ENCODE assay signal across 14 cellular contexts in the genomic region with DNA sequence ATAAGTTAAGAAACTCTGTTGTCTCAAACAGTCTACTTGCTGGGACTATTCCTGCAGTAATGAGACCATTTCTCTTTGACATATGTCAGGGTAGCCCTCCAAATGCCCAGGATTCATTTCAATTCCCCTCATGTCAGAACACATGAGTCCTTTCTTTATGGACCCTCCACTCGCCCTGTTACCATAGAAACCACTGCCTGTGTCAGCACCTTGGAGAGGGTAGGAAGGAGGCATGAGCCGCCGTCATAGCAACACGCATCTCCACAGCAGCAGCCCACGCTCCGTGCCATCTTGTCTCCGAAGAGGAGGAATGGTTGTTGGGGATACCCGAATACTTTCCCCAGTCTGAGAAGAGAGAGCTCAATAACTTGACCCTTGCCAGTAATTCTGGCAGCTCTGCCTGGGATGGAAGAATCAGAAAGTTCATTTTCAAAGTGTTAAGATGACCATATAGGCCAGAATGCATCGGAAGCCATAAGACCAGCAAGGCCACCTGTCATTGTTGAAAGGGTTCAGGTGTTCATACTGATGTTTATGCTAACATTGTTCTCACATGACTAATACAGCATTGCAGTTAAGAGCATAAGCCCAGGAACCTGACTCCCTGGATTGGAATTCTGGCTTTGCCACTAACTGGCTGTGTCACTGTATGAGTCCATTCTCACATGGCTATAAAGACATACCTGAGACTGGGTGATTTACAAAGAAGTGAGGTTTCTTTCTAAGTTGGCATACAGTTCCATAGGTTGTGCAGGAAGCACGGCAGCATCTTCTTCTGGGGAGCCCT.
DNase-seq lines count a peak whose midpoint lies in the region; ATAC-seq and TF ChIP-seq lines count a peak whose summit lies in the region.
"Had no signal": no experiment of that assay in that cellular context is flagged by ENCODE, and none has a peak within 500 bp of the region (broad histone marks: within the 10 kb centered on the region; RNA-seq: fewer than 3 reads in every experiment).

No MANE protein-coding gene starts in this region.

- no peaks in the 10 kb centered on the region for H3K79me2 ChIP-seq in GM23338 (replicated peaks; ENCODE audit: insufficient read depth)
- no peaks in the 10 kb centered on the region for H3K79me2 ChIP-seq in PC-3 (ENCODE audit: low read length)

- H2AFZ ChIP-seq in GM23338 (no peak overlapping the region), PC-3 (ENCODE audit: low read length) (no peak overlapping the region)

- H3K36me3 ChIP-seq in GM23338 (ENCODE audit: insufficient read depth) (no peaks in the 10 kb centered on the region), PC-3 (ENCODE audit: low read depth, low read length) (no peaks in the 10 kb centered on the region)

- H3K36me3 Mint-ChIP-seq in GM23338 (ENCODE audit: low read depth): peaks cover 2% of the 10 kb centered on the region; the same call in 2 of the 3 replicates
- H3K36me3 Mint-ChIP-seq: T-cell had no signal

- H3K27me3 ChIP-seq in GM23338 (ENCODE audit: insufficient read depth) (no peaks in the 10 kb centered on the region), PC-3 (ENCODE audit: low read length) (no peaks in the 10 kb centered on the region)

- peaks cover 4% of the 10 kb centered on the region for H3K27me3 Mint-ChIP-seq in GM23338 (ENCODE audit: insufficient read depth, low read depth, poor library complexity)
- H3K27me3 Mint-ChIP-seq: activated CD4-positive, alpha-beta memory T cell treated with anti-CD3 and anti-CD28 coated beads, Interleukin-2, amount 10 ng/mL, durations not matched to agents 7 days and 5 days; T-cell had no signal

- H3K9me2 ChIP-seq in GM23338 (ENCODE audit: insufficient read depth) (no peaks in the 10 kb centered on the region), PC-3 (replicated peaks; ENCODE audit: low read length) (no peaks in the 10 kb centered on the region)

- POLR2A ChIA-PET in PC-3 (lab: Charles Lee; ENCODE audit: unreplicated experiment): no interaction called here

- H3F3A ChIP-seq in GM23338 (replicated peaks; ENCODE audit: low read depth) (no peaks in the 10 kb centered on the region), PC-3 (ENCODE audit: low read length, unreplicated experiment) (peaks cover 5% of the 10 kb centered on the region)

- H3K4me1 ChIP-seq in GM23338 (ENCODE audit: insufficient read depth) (0 out of 2 replicates have a peak, but pooled peaks cover 4% of the 10 kb centered on the region), PC-3 (ENCODE audit: insufficient read depth, low read length) (peaks cover 22% of the 10 kb centered on the region)

- H3K4me3 ChIP-seq in GM23338: no peak overlapping the region
- H3K4me3 ChIP-seq in PC-3 (ENCODE audit: low read length): no peak overlapping the region
- H3K4me3 ChIP-seq in epithelial cell of proximal tubule (ENCODE audit: low read depth, low read length): no peak overlapping the region

- intact Hi-C loops in PC-3 (cut with micrococcal nuclease): no loop called here

- BruUV-seq in PC-3 (replicated peaks; lab: Mats Ljungman, UMichigan): no TSS peak

- H3K27ac ChIP-seq in GM23338 (ENCODE audit: low read depth): no peak overlapping the region
- H3K27ac ChIP-seq in PC-3 (ENCODE audit: low read length): peak overlapping the region; percentile 97

- H3K4me3 Mint-ChIP-seq in GM23338: no peak overlapping the region
- H3K4me3 Mint-ChIP-seq: activated CD4-positive, alpha-beta memory T cell treated with anti-CD3 and anti-CD28 coated beads, Interleukin-2, amount 10 ng/mL, durations not matched to agents 7 days and 5 days; T-cell had no signal

- peak overlapping the region; percentile 64 for H3K9ac ChIP-seq in PC-3 (ENCODE audit: low read length)

- peaks cover 8% of the 10 kb centered on the region; the same call in 2 of the 3 replicates for H3K4me1 Mint-ChIP-seq in GM23338
- H3K4me1 Mint-ChIP-seq: activated CD4-positive, alpha-beta memory T cell treated with anti-CD3 and anti-CD28 coated beads, Interleukin-2, amount 10 ng/mL, durations not matched to agents 7 days and 5 days; T-cell had no signal

- peak; percentile 43 for DNase-seq in GM23338 (ENCODE audit: low spot score)
- peak; percentile 95 for DNase-seq in PC-3
- DNase-seq in epithelial cell of proximal tubule (ENCODE audit: low read depth): peak; percentile 85
- peak in 35 of 56 donors; percentile 3 to 74 (median 26) for DNase-seq in nucleus accumbens (lab: John Stamatoyannopoulos, UW)
- no peak for DNase-seq in NOMO-1 treated with dmso at 0.1 percent for 144 hours (lab: John Stamatoyannopoulos, UW; ENCODE audit: unreplicated experiment)
- no peak for DNase-seq in NCI-H187 treated with DMSO at 0.1 percent for 48 hours (lab: John Stamatoyannopoulos, UW)
- DNase-seq: activated CD4-positive, alpha-beta memory T cell treated with anti-CD3 and anti-CD28 coated beads, Interleukin-2, amount 10 ng/mL, durations not matched to agents 7 days and 5 days; activated naive CD4-positive, alpha-beta T cell treated with Interleukin-2 at 50 U/mL for 16 hours; cortex of kidney; NCI-H1048; NCI-H82; T-cell had no signal

- CTCF ChIA-PET in PC-3 (lab: Charles Lee): no interaction called here

- peaks cover 3% of the 10 kb centered on the region; the same call in 2 of the 3 replicates for H3K9me3 Mint-ChIP-seq in GM23338

- H3K27ac Mint-ChIP-seq in GM23338: no peak overlapping the region
- H3K27ac Mint-ChIP-seq: activated CD4-positive, alpha-beta memory T cell treated with anti-CD3 and anti-CD28 coated beads, Interleukin-2, amount 10 ng/mL, durations not matched to agents 7 days and 5 days; progenitor cell of endocrine pancreas; T-cell had no signal

- no peaks in the 10 kb centered on the region for H3K9me3 ChIP-seq in PC-3 (ENCODE audit: low read length)

- no peaks in the 10 kb centered on the region for H4K20me1 ChIP-seq in GM23338 (replicated peaks; ENCODE audit: insufficient read depth)
- no peaks in the 10 kb centered on the region for H4K20me1 ChIP-seq in PC-3 (ENCODE audit: low read length)

- ATAC-seq in GM23338 (peak; percentile 52; the same call in 2 of the 3 replicates), PC-3 (peak; percentile 85), HG02623 (IDR thresholded peaks at IDR 0.05; ENCODE audit: unreplicated experiment) (no peak)
- ATAC-seq: T-cell had no signal

- TF ChIP-seq CTCF in GM23338 (conservative IDR thresholded peaks at IDR 0.05; ENCODE audit: low read depth in 2 of 2) (no peak), PC-3 (conservative IDR thresholded peaks at IDR 0.05; ENCODE audit: low read depth, low read length) (no peak), epithelial cell of proximal tubule (conservative IDR thresholded peaks at IDR 0.05; ENCODE audit: low read depth, low read length) (no peak)

- no peak overlapping the region for H3K4me2 ChIP-seq in GM23338
- H3K4me2 ChIP-seq in PC-3 (ENCODE audit: low read length): peak overlapping the region; percentile 59

TF ChIP-seq in GM23338, 12 proteins besides CTCF, POLR2A, EP300 and RAD21 (continues in another document):
- TF ChIP-seq, protein P1, sequence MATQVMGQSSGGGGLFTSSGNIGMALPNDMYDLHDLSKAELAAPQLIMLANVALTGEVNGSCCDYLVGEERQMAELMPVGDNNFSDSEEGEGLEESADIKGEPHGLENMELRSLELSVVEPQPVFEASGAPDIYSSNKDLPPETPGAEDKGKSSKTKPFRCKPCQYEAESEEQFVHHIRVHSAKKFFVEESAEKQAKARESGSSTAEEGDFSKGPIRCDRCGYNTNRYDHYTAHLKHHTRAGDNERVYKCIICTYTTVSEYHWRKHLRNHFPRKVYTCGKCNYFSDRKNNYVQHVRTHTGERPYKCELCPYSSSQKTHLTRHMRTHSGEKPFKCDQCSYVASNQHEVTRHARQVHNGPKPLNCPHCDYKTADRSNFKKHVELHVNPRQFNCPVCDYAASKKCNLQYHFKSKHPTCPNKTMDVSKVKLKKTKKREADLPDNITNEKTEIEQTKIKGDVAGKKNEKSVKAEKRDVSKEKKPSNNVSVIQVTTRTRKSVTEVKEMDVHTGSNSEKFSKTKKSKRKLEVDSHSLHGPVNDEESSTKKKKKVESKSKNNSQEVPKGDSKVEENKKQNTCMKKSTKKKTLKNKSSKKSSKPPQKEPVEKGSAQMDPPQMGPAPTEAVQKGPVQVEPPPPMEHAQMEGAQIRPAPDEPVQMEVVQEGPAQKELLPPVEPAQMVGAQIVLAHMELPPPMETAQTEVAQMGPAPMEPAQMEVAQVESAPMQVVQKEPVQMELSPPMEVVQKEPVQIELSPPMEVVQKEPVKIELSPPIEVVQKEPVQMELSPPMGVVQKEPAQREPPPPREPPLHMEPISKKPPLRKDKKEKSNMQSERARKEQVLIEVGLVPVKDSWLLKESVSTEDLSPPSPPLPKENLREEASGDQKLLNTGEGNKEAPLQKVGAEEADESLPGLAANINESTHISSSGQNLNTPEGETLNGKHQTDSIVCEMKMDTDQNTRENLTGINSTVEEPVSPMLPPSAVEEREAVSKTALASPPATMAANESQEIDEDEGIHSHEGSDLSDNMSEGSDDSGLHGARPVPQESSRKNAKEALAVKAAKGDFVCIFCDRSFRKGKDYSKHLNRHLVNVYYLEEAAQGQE (IDR thresholded peaks at IDR 0.05; ENCODE audit: unreplicated experiment): peak; percentile 60

Comparison
In these comparisons a context has a peak if more than half of its experiments do, and no peak if none do; other contexts are left out.
1. DNase-seq: peak in GM23338 (single experiment), PC-3 (single experiment), epithelial cell of proximal tubule (single experiment) and nucleus accumbens (35 of 56); none in NOMO-1 treated with dmso at 0.1 percent for 144 hours (single experiment) and NCI-H187 treated with DMSO at 0.1 percent for 48 hours (single experiment).